ENCODE assay signal across 8 cellular contexts in genomic region chr9:134024828-134025605, GRCh38. TPM values are rescaled to one million over a fixed set of nuclear protein-coding genes. Genes with fewer than 3 reads are reported as not detected.
DNase-seq lines count a peak whose midpoint lies in the region; ATAC-seq, FAIRE-seq and TF ChIP-seq lines count a peak whose summit lies in the region.

TSS of gene BRD3OS (plus strand) at chr9:134025481. CDS start at chr9:134026748, 1,267 bp downstream.

- H3K4me2 ChIP-seq in KMS-11: peak within 1 kb of the TSS; percentile 66

- H3K79me2 ChIP-seq in KMS-11 (ENCODE audit: insufficient read depth, low read depth): no peaks in the 10 kb centered on the region

- H2AFZ ChIP-seq in KMS-11 (ENCODE audit: low read depth): peak within 1 kb of the TSS; percentile 64

- no peaks in the 10 kb centered on the region for H3K36me3 ChIP-seq in KMS-11 (ENCODE audit: insufficient read depth)
- H3K36me3 ChIP-seq in esophagus muscularis mucosa: peaks cover 0 to 32% (median 23%) of the 10 kb centered on the region in 4 donors
- H3K36me3 ChIP-seq in muscle layer of duodenum (ENCODE audit: control insufficient read depth in 1 of 2, insufficient read depth in 2 of 2, low read length in 2 of 2): peaks cover 0 to 11% of the 10 kb centered on the region in 2 donors

- H3K9ac ChIP-seq in KMS-11: peak within 1 kb of the TSS; percentile 31; the same call in 1 of the 2 replicates

- peak; percentile 87 for ATAC-seq in GM21723 (IDR thresholded peaks at IDR 0.05; ENCODE audit: unreplicated experiment)

- H3K27me3 ChIP-seq in KMS-11 (ENCODE audit: insufficient read depth, low read depth) (peaks cover 7% of the 10 kb centered on the region; the same call in 1 of the 2 replicates), esophagus muscularis mucosa (no peaks in the 10 kb centered on the region), muscle layer of duodenum (ENCODE audit: low read depth, low read length) (no peaks in the 10 kb centered on the region)

- TF ChIP-seq CTCF in KMS-11 (conservative IDR thresholded peaks at IDR 0.05; ENCODE audit: low read depth, low read length) (no peak), esophagus muscularis mucosa (IDR thresholded peaks at IDR 0.05) (peak in 1 of 3 experiments; percentile 31)

- H3K4me1 ChIP-seq in KMS-11 (ENCODE audit: low read depth, poor library complexity, severe bottlenecking) (peaks cover 4% of the 10 kb centered on the region), esophagus muscularis mucosa (peaks cover 8 to 19% (median 18%) of the 10 kb centered on the region in 4 donors), muscle layer of duodenum (ENCODE audit: control insufficient read depth in 1 of 2, insufficient read depth in 2 of 2, low read length in 2 of 2) (peaks cover 0 to 14% of the 10 kb centered on the region in 2 donors)

- 3% methylated on average over 10 of the region's 43 CpGs for WGBS in esophagus muscularis mucosa

- H3K9me3 ChIP-seq in esophagus muscularis mucosa: no peaks in the 10 kb centered on the region
- no peaks in the 10 kb centered on the region for H3K9me3 ChIP-seq in muscle layer of duodenum (ENCODE audit: control insufficient read depth in 1 of 2, low read length in 2 of 2)

- TF ChIP-seq EP300 in esophagus muscularis mucosa (IDR thresholded peaks at IDR 0.05): no peak

- H3K27ac ChIP-seq in KMS-11 (no peak within 1 kb of the TSS), esophagus muscularis mucosa (replicated peaks in 1 of 4) (peak within 1 kb of the TSS; percentile 75 to 86 (median 82)), muscle layer of duodenum (ENCODE audit: low read length) (no peak within 1 kb of the TSS)

- FAIRE-seq in RCC 7860 (lab: Jason Lieb, UNC): peak; percentile 48

- intact Hi-C loops in esophagus muscularis mucosa (cut with DNase I): loop anchor here (10.0 kb wide), 1 partner anchor 110 kb away; the partner anchor contains the start of gene WDR5

- H4K20me1 ChIP-seq in KMS-11 (ENCODE audit: insufficient read depth): no peaks in the 10 kb centered on the region

- no peak within 1 kb of the TSS for H3K4me3 ChIP-seq in KMS-11 (IDR thresholded peaks at IDR 0.05; ENCODE audit: insufficient read depth, low read depth, low read length)
- peak within 1 kb of the TSS; percentile 79 to 98 (median 95) for H3K4me3 ChIP-seq in esophagus muscularis mucosa
- H3K4me3 ChIP-seq in muscle layer of duodenum (ENCODE audit: low read depth in 1 of 2, low read length in 2 of 2): peak within 1 kb of the TSS; percentile 72 to 76

- TF ChIP-seq POLR2A in esophagus muscularis mucosa (IDR thresholded peaks at IDR 0.05; ENCODE audit: low read depth): no peak

- DNase-seq in DMS 273 treated with DMSO at 0.1 percent for 48 hours (lab: John Stamatoyannopoulos, UW) (peak; percentile 90), RCC 7860 (ENCODE audit: low spot score) (peak; percentile 91), esophagus muscularis mucosa (ENCODE audit: extremely low spot score) (peak; percentile 100)
- DNase-seq in activated T-cell treated with anti-CD3 and anti-CD28 coated beads, Interleukin-2, amount 50 U/mL, for 48 hours: peak; percentile 89 to 92
- DNase-seq in stimulated activated CD8-positive, alpha-beta memory T cell treated with anti-CD3 and anti-CD28 coated beads, Interleukin-7, amount 100 ng/mL, for 24 hours (ENCODE audit: low read depth): peak; percentile 80

RNA-seq across cellular contexts. Expression of gene BRD3OS, which starts in this region (rescaled TPM):
- 10 to 100 TPM; 13.4 to 33.4 (median 21.7) TPM for total RNA-seq in esophagus muscularis mucosa

Comparison
In these comparisons a context has a peak if more than half of its experiments do, and no peak if none do; other contexts are left out.
1. H3K27ac ChIP-seq: peak in esophagus muscularis mucosa (4 of 4); none in KMS-11 (single experiment) and muscle layer of duodenum (single experiment).
2. Peak in every context shown above with its lines, with median percentiles within 50 percentile points of each other: DNase-seq.